ENCODE assay signal across 8 cellular contexts in genomic region chr7:106009511-106010226, GRCh38. TPM values are rescaled to one million over a fixed set of nuclear protein-coding genes. Genes with fewer than 3 reads are reported as not detected.
DNase-seq lines count a peak whose midpoint lies in the region; ATAC-seq and TF ChIP-seq lines count a peak whose summit lies in the region.

No MANE protein-coding gene starts in this region.

- peaks cover 5 to 26% (median 16%) of the 10 kb centered on the region in 7 donors for H3K9me3 Mint-ChIP-seq in CD14-positive monocyte
- H3K9me3 Mint-ChIP-seq in activated naive CD8-positive, alpha-beta T cell treated with anti-CD3 and anti-CD28 coated beads, Interleukin-2, amount 10 ng/mL, durations not matched to agents 7 days and 5 days, result peaks cover 11% of the 10 kb centered on the region

- TF ChIP-seq POLR2A in transverse colon (IDR thresholded peaks at IDR 0.05), result no peak

- no peak overlapping the region for H2AFZ ChIP-seq in SK-N-SH (ENCODE audit: low read depth)

- H3K4me3 Mint-ChIP-seq in CD14-positive monocyte, result peak overlapping the region in 1 of 2 donors; percentile 62
- no peak overlapping the region for H3K4me3 Mint-ChIP-seq in activated naive CD8-positive, alpha-beta T cell treated with anti-CD3 and anti-CD28 coated beads, Interleukin-2, amount 10 ng/mL, durations not matched to agents 7 days and 5 days

- no peaks in the 10 kb centered on the region for H3K36me3 ChIP-seq in SK-N-SH (replicated peaks in 1 of 2; ENCODE audit: control insufficient read depth in 1 of 2, insufficient read depth in 2 of 2, low read length in 1 of 2)
- no peaks in the 10 kb centered on the region for H3K36me3 ChIP-seq in transverse colon

- H3K27ac ChIP-seq in SK-N-SH (ENCODE audit: low read depth in 2 of 2, low read length in 1 of 2) (peak overlapping the region in 1 of 2 experiments; percentile 7; a peak in 1 of 4 replicates), transverse colon (peak overlapping the region; percentile 40 to 61 (median 51))

- TF ChIP-seq RAD21 in SK-N-SH (IDR thresholded peaks at IDR 0.05; ENCODE audit: low read length), result peak; percentile 83

- H3K4me1 Mint-ChIP-seq in CD14-positive monocyte, result peaks cover 10% of the 10 kb centered on the region
- H3K4me1 Mint-ChIP-seq in activated naive CD8-positive, alpha-beta T cell treated with anti-CD3 and anti-CD28 coated beads, Interleukin-2, amount 10 ng/mL, durations not matched to agents 7 days and 5 days, result peaks cover 12% of the 10 kb centered on the region

- no peaks in the 10 kb centered on the region for H3K36me3 Mint-ChIP-seq in CD14-positive monocyte
- H3K36me3 Mint-ChIP-seq in activated naive CD8-positive, alpha-beta T cell treated with anti-CD3 and anti-CD28 coated beads, Interleukin-2, amount 10 ng/mL, durations not matched to agents 7 days and 5 days, result no peaks in the 10 kb centered on the region

- DNase-seq in CD14-positive monocyte (ENCODE audit: low spot score) (peak; percentile 58), Kasumi-1 (lab: John Stamatoyannopoulos, UW) (peak; percentile 10 to 22), SK-N-SH (peak; percentile 91), Right ventricle myocardium superior (peak; percentile 87), pons (ENCODE audit: low spot score) (peak; percentile 69), transverse colon (peak; percentile 90)
- DNase-seq in activated naive CD8-positive, alpha-beta T cell treated with anti-CD3 and anti-CD28 coated beads, Interleukin-2, amount 10 ng/mL, durations not matched to agents 7 days and 5 days, result peak; percentile 83

- CTCF ChIA-PET in SK-N-SH (lab: Yijun Ruan, JAX), result interaction anchor here (0.6 to 9.5 kb wide), 30 partner anchors 9 to 357 kb away, joined by 3 to 114 read pairs (median 5); partner anchors contain the start of gene ATXN7L1

- H3K9me3 ChIP-seq in SK-N-SH, result no peaks in the 10 kb centered on the region
- H3K9me3 ChIP-seq in transverse colon, result no peaks in the 10 kb centered on the region

- H3F3A ChIP-seq in SK-N-SH (replicated peaks; ENCODE audit: insufficient read depth), result no peaks in the 10 kb centered on the region

- H3K9me2 ChIP-seq in SK-N-SH, result no peaks in the 10 kb centered on the region

- TF ChIP-seq EP300 in SK-N-SH (IDR thresholded peaks at IDR 0.05; ENCODE audit: borderline replicate concordance in 1 of 2, low read depth in 1 of 2, low read length in 1 of 2) (0 out of 4 replicates have a peak, but pooled peaks have one; percentile 26 to 36), transverse colon (IDR thresholded peaks at IDR 0.05; ENCODE audit: low read depth) (no peak)

- POLR2A ChIA-PET in SK-N-SH (lab: Yijun Ruan, JAX), result no interaction called here
- POLR2A ChIA-PET in activated naive CD8-positive, alpha-beta T cell treated with anti-CD3 and anti-CD28 coated beads, Interleukin-2, amount 10 ng/mL, durations not matched to agents 7 days and 5 days (lab: Charles Lee), result no interaction called here

- no peak overlapping the region for H3K27ac Mint-ChIP-seq in CD14-positive monocyte
- no peak overlapping the region for H3K27ac Mint-ChIP-seq in activated naive CD8-positive, alpha-beta T cell treated with anti-CD3 and anti-CD28 coated beads, Interleukin-2, amount 10 ng/mL, durations not matched to agents 7 days and 5 days

- peak overlapping the region; percentile 4; the same call in 1 of the 2 replicates for H3K4me2 ChIP-seq in SK-N-SH

- in situ Hi-C loops in transverse colon (cut with MboI; ENCODE audit: low pct_ligation_motif_present in 1 of 4, low pct_unique_long_range_greater_than_20kb in 1 of 4, low sequenced_read_pairs in 3 of 4), result loop anchor here in 2 of 4 donors (10.0 kb wide), 2 partner anchors 245 to 255 kb away; no protein-coding TSS in a partner anchor

- H3K79me2 ChIP-seq in SK-N-SH (ENCODE audit: insufficient read depth), result no peaks in the 10 kb centered on the region

- H3K27me3 Mint-ChIP-seq in CD14-positive monocyte (ENCODE audit: low read depth in 3 of 3), result peaks cover 10 to 34% (median 11%) of the 10 kb centered on the region in 3 donors
- peaks cover 9% of the 10 kb centered on the region for H3K27me3 Mint-ChIP-seq in activated naive CD8-positive, alpha-beta T cell treated with anti-CD3 and anti-CD28 coated beads, Interleukin-2, amount 10 ng/mL, durations not matched to agents 7 days and 5 days

- H3K4me1 ChIP-seq in SK-N-SH (ENCODE audit: control insufficient read depth in 1 of 2, insufficient read depth in 2 of 2, low read depth in 1 of 2, low read length in 1 of 2), result peaks cover 8 to 24% of the 10 kb centered on the region in 2 experiments
- H3K4me1 ChIP-seq in transverse colon, result peaks cover 4 to 19% (median 15%) of the 10 kb centered on the region in 4 donors

- ATAC-seq in GM21360 (IDR thresholded peaks at IDR 0.05; ENCODE audit: unreplicated experiment) (peak; percentile 84), Right ventricle myocardium superior (ENCODE audit: poor library complexity) (peak; percentile 97)
- ATAC-seq in activated naive CD8-positive, alpha-beta T cell treated with anti-CD3 and anti-CD28 coated beads, Interleukin-2, amount 10 ng/mL, durations not matched to agents 7 days and 5 days (ENCODE audit: low read depth), result peak; percentile 98

- no peak overlapping the region for H3K9ac ChIP-seq in SK-N-SH

- no peak overlapping the region; a peak in 1 of 4 replicates for H3K4me3 ChIP-seq in SK-N-SH (ENCODE audit: low read depth in 2 of 2, low read length in 1 of 2)
- H3K4me3 ChIP-seq in transverse colon, result no peak overlapping the region

- 25% methylated on average over 24 of the region's 29 CpGs for WGBS in SK-N-SH (ENCODE audit: low lambda C conversion rate)
- WGBS in transverse colon (ENCODE audit: low coverage in 1 of 2), 2 donors, result 4% methylated on average over 29 of the region's 29 CpGs; no CpG with 5 or more reads in 1 of the 2 donors

- H4K20me1 ChIP-seq in SK-N-SH (ENCODE audit: insufficient read depth), result no peaks in the 10 kb centered on the region

- H3K27me3 ChIP-seq in SK-N-SH (ENCODE audit: insufficient read depth), result no peaks in the 10 kb centered on the region
- no peaks in the 10 kb centered on the region for H3K27me3 ChIP-seq in transverse colon

- intact Hi-C loops in CD14-positive monocyte (cut with micrococcal nuclease) (loop anchor here (5.0 to 10.0 kb wide), 3 partner anchors 245 to 355 kb away; no protein-coding TSS in a partner anchor), Right ventricle myocardium superior (cut with DNase I) (loop anchor here (2.0 to 10.0 kb wide), 2 partner anchors 75 to 245 kb away; no protein-coding TSS in a partner anchor), transverse colon (cut with DNase I; ENCODE audit: low total_unique reads) (loop anchor here (5.0 to 10.0 kb wide), 2 partner anchors 75 to 132 kb away; partner anchors contain the start of gene ATXN7L1)

- peak; percentile 94 for TF ChIP-seq CTCF in CD14-positive monocyte (IDR thresholded peaks at IDR 0.05)
- TF ChIP-seq CTCF in SK-N-SH (IDR thresholded peaks at IDR 0.05), result peak; percentile 99
- peak; percentile 95 to 98 (median 97) for TF ChIP-seq CTCF in transverse colon (IDR thresholded peaks at IDR 0.05)

TF ChIP-seq in SK-N-SH, 30 proteins besides CTCF, POLR2A, EP300 and RAD21 (continues in another document):
- TF ChIP-seq YY1 (IDR thresholded peaks at IDR 0.05; ENCODE audit: low read depth), result no peak
- peak; percentile 66 for TF ChIP-seq RCOR1 (IDR thresholded peaks at IDR 0.05; ENCODE audit: low read length)
- TF ChIP-seq RFX5 (IDR thresholded peaks at IDR 0.05; ENCODE audit: low read length), result no peak
- TF ChIP-seq SIN3A (IDR thresholded peaks at IDR 0.05; ENCODE audit: borderline replicate concordance, low read depth, low read length), result peak; percentile 67; the same call in 1 of the 2 replicates
- no peak; the same call in 1 of the 2 replicates for TF ChIP-seq MXI1 (IDR thresholded peaks at IDR 0.05; ENCODE audit: low read depth, low read length)
- peak; percentile 40 for TF ChIP-seq CHD2 (IDR thresholded peaks at IDR 0.05; ENCODE audit: low read length, partially characterized antibody)
- peak; percentile 94 for TF ChIP-seq PBX3 (IDR thresholded peaks at IDR 0.05)

RNA-seq across cellular contexts. Expression of gene CDHR3, which starts 46.6 kb away (rescaled TPM):
- under 1 TPM in 1 of 2 donors, not detected in 1; 0.16 TPM for polyA plus RNA-seq in CD14-positive monocyte
- polyA plus RNA-seq in SK-N-SH (2012; rRNA removed), result 7.5 and 9.7 TPM in 2 replicates
- polyA plus RNA-seq in SK-N-SH (2012; cell fraction: cytosol; rRNA removed), result 4.4 and 5.6 TPM in 2 replicates
- 24.2 and 29.5 TPM in 2 replicates for polyA plus RNA-seq in SK-N-SH (2012; cell fraction: nucleus; rRNA removed)
- 1 to 10 TPM; 5.1 to 6.7 TPM for total RNA-seq in activated naive CD8-positive, alpha-beta T cell treated with anti-CD3 and anti-CD28 coated beads, Interleukin-2, amount 10 ng/mL, durations not matched to agents 7 days and 5 days
- 12.4 TPM for total RNA-seq in Right ventricle myocardium superior
- total RNA-seq in transverse colon, result 10 to 100 TPM in 3 of 4 donors, 1 to 10 TPM in 1; 7.6 to 34.4 (median 29.1) TPM

Comparison
In these comparisons a context has a peak if more than half of its experiments do, and no peak if none do; other contexts are left out.
1. DNase-seq: peak in every context shown above with its lines; median percentile 91 in SK-N-SH; 90 in transverse colon; 87 in Right ventricle myocardium superior; 83 in activated naive CD8-positive, alpha-beta T cell treated with anti-CD3 and anti-CD28 coated beads, Interleukin-2, amount 10 ng/mL, durations not matched to agents 7 days and 5 days; 69 in pons; 58 in CD14-positive monocyte; 16 in Kasumi-1.